Comparison of ENCODE assay signal across 8 cellular contexts in the genomic region with DNA sequence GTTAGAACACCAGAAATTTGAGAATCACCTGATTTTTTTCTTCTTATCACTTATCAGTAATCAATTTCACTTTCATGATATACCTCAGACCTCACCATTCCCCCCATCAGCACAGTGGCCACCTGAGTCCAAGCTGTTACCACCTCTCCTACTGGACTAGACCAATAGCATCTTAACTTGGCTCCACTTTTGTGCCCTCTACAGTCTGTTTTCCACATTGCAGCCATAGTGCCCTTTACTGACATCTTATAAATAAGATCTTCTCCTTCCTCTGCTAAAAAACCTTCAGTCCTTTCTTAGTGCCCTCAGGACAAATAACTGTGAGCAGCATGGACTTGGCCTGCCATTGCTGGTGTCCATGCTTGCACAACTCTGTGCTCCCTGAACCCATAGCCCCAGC.
DNase-seq lines count a peak whose midpoint lies in the region; ATAC-seq and TF ChIP-seq lines count a peak whose summit lies in the region.

No MANE protein-coding gene starts in this region.

- peak; percentile 73 for ATAC-seq in GM21825 (IDR thresholded peaks at IDR 0.05; ENCODE audit: unreplicated experiment)
- ATAC-seq in activated CD8-positive, alpha-beta T cell treated with anti-CD3 and anti-CD28 coated beads for 36 hours, result peak; percentile 73

- peak; percentile 26 for DNase-seq in stimulated activated CD4-positive, alpha-beta T cell treated with anti-CD3 and anti-CD28 coated beads, Interleukin-15, amount 100 ng/mL, for 24 hours
- DNase-seq in stimulated activated CD4-positive, alpha-beta T cell treated with anti-CD3 and anti-CD28 coated beads, Interleukin-12 subunit alpha, Interleukin-12 subunit beta, amount 100 ng/mL, for 4 hours, result no peak
- DNase-seq in Jurkat, Clone E6-1 (ENCODE audit: low read depth, low spot score), result peak; percentile 20
- peak; percentile 49 for DNase-seq in activated CD8-positive, alpha-beta T cell treated with anti-CD3 and anti-CD28 coated beads for 36 hours
- DNase-seq in kidney glomerular epithelial cell (lab: John Stamatoyannopoulos, UW) (peak; percentile 24), GM19240 (ENCODE audit: insufficient read length, low spot score) (no peak), COLO829 (ENCODE audit: low spot score) (no peak)

- POLR2A ChIA-PET in activated CD8-positive, alpha-beta T cell treated with anti-CD3 and anti-CD28 coated beads for 36 hours (lab: Charles Lee), result no interaction called here

- intact Hi-C loops in activated CD8-positive, alpha-beta T cell treated with anti-CD3 and anti-CD28 coated beads for 36 hours (cut with micrococcal nuclease), result loop anchor here (5.0 kb wide), 1 partner anchor 139 kb away; no protein-coding TSS in a partner anchor

- no peak overlapping the region for H3K27ac Mint-ChIP-seq in activated CD8-positive, alpha-beta T cell treated with anti-CD3 and anti-CD28 coated beads for 36 hours

- H3K27me3 Mint-ChIP-seq in activated CD8-positive, alpha-beta T cell treated with anti-CD3 and anti-CD28 coated beads for 36 hours, result no peaks in the 10 kb centered on the region

- no peak overlapping the region for H3K4me3 ChIP-seq in Jurkat, Clone E6-1 (ENCODE audit: low read length)

- CTCF ChIA-PET in activated CD8-positive, alpha-beta T cell treated with anti-CD3 and anti-CD28 coated beads for 36 hours (lab: Charles Lee), result interaction anchor here (1.0 to 4.1 kb wide), 3 partner anchors 20 to 342 kb away, joined by 4 to 18 read pairs (median 6); no protein-coding TSS in a partner anchor

- H3K36me3 Mint-ChIP-seq in activated CD8-positive, alpha-beta T cell treated with anti-CD3 and anti-CD28 coated beads for 36 hours (ENCODE audit: low read depth), result no peaks in the 10 kb centered on the region

- no peak overlapping the region for H3K4me3 Mint-ChIP-seq in activated CD8-positive, alpha-beta T cell treated with anti-CD3 and anti-CD28 coated beads for 36 hours

- no peaks in the 10 kb centered on the region for H3K4me1 Mint-ChIP-seq in activated CD8-positive, alpha-beta T cell treated with anti-CD3 and anti-CD28 coated beads for 36 hours (ENCODE audit: low read depth)

- H3K9me3 Mint-ChIP-seq in activated CD8-positive, alpha-beta T cell treated with anti-CD3 and anti-CD28 coated beads for 36 hours, result no peaks in the 10 kb centered on the region

- TF ChIP-seq CTCF in activated CD8-positive, alpha-beta T cell treated with anti-CD3 and anti-CD28 coated beads for 36 hours (IDR thresholded peaks at IDR 0.05), result peak; percentile 55

Comparison
In these comparisons a context has a peak if more than half of its experiments do, and no peak if none do; other contexts are left out.
1. DNase-seq: peak in stimulated activated CD4-positive, alpha-beta T cell treated with anti-CD3 and anti-CD28 coated beads, Interleukin-15, amount 100 ng/mL, for 24 hours (single experiment), Jurkat, Clone E6-1 (single experiment), activated CD8-positive, alpha-beta T cell treated with anti-CD3 and anti-CD28 coated beads for 36 hours (single experiment) and kidney glomerular epithelial cell (single experiment); none in stimulated activated CD4-positive, alpha-beta T cell treated with anti-CD3 and anti-CD28 coated beads, Interleukin-12 subunit alpha, Interleukin-12 subunit beta, amount 100 ng/mL, for 4 hours (single experiment), GM19240 (single experiment) and COLO829 (single experiment).